ENCODE assay signal across 33 cellular contexts in the genomic region with DNA sequence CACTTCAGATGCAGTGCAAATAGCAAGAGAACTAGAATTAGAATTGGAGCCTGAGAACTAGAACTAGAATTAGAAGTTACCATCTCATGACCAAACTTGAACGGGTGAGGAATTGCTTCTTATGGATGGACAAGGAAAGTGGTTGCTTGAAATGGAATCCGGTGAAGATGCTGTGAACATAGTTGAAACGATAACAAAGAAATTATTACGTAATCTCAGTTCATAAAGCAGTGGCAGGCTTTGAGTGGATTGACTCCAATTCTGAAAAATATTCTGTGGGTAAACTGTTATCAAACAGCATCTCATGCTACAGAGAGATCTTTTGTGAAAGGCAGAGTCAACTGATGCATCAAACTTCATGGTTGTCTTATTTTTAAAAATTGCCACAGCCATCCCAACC.
"Had no signal": no experiment of that assay in that cellular context is flagged by ENCODE, and none has a peak within 500 bp of the region (broad histone marks: within the 10 kb centered on the region; RNA-seq: fewer than 3 reads in every experiment).

No MANE protein-coding gene starts in this region.

- H3K27me3 ChIP-seq: adrenal gland, body of pancreas, breast epithelium, Peyer's patch had no signal

- H3K4me1 ChIP-seq: adrenal gland, breast epithelium, Peyer's patch had no signal

- H3K27ac ChIP-seq: adrenal gland, body of pancreas, breast epithelium, Peyer's patch, VCaP had no signal

- DNase-seq: activated B cell treated with CpG ODN at 0.5 μM for 24 hours; activated CD4-positive, alpha-beta memory T cell treated with anti-CD3 and anti-CD28 coated beads for 36 hours; activated CD4-positive, alpha-beta T cell treated with anti-CD3 and anti-CD28 coated beads for 4 hours; activated CD4-positive, alpha-beta T cell treated with anti-CD3 and anti-CD28 coated beads, Interleukin-2, amount 50 U/mL, for 1 hour; activated CD4-positive, CD25-positive, alpha-beta regulatory T cell treated with anti-CD3 and anti-CD28 coated beads, Interleukin-2, amount 50 U/mL, for 72 hours; activated CD8-positive, alpha-beta memory T cell treated with anti-CD3 and anti-CD28 coated beads, Interleukin-2, amount 50 U/mL, for 4 hours; activated gamma-delta T cell treated with Interleukin-2 at 50 U/mL for 16 hours; activated naive CD4-positive, alpha-beta T cell treated with anti-CD3 and anti-CD28 coated beads for 36 hours; activated T-cell treated with anti-CD3 and anti-CD28 coated beads for 4 hours; activated T-cell treated with anti-CD3 and anti-CD28 coated beads, Interleukin-2, amount 50 U/mL, for 4 hours; adrenal gland; body of pancreas; NCI-H1105; NCI-H1417 treated with DMSO at 0.1 percent for 48 hours; NCI-H1694; NCI-H2029; NCI-H345; NCI-H526; NCI-H748 treated with DMSO at 0.1 percent for 48 hours; NK-92 treated with Interleukin-12 subunit alpha and Interleukin-12 subunit beta, amount 100 ng/mL, for 24 hours; PC-3; Peyer's patch; RPMI8226; SIG-M5; SW 1271; T-helper 1 cell; T-helper 2 cell; T-helper 9 cell had no signal

- H3K9me3 ChIP-seq: adrenal gland, body of pancreas, breast epithelium, Peyer's patch had no signal

- FAIRE-seq: astrocyte had no signal

- H3K4me3 ChIP-seq: adrenal gland, body of pancreas, breast epithelium, Peyer's patch had no signal

- H3K36me3 ChIP-seq: adrenal gland, breast epithelium, Peyer's patch had no signal

- ATAC-seq: activated naive CD4-positive, alpha-beta T cell treated with anti-CD3 and anti-CD28 coated beads, Interleukin-2, amount 50 U/mL, for 72 hours; activated T-cell treated with anti-CD3 and anti-CD28 coated beads, Interleukin-2, amount 50 U/mL, for 4 hours; body of pancreas; PC-3; Right ventricle myocardium inferior had no signal
